In genomic region chr15:80953001-80953952, GRCh38 we compare ENCODE assay signal across 21 cellular contexts. TPM values are rescaled to one million over a fixed set of nuclear protein-coding genes. Genes with fewer than 3 reads are reported as not detected.
DNase-seq lines count a peak whose midpoint lies in the region; TF ChIP-seq lines count a peak whose summit lies in the region.
"Had no signal": no experiment of that assay in that cellular context is flagged by ENCODE, and none has a peak within 500 bp of the region (broad histone marks: within the 10 kb centered on the region; RNA-seq: fewer than 3 reads in every experiment).

No MANE protein-coding gene starts in this region.

- TF ChIP-seq CTCF in MCF 10A (IDR thresholded peaks at IDR 0.05; ENCODE audit: unreplicated experiment): no peak
- TF ChIP-seq CTCF in breast epithelium (IDR thresholded peaks at IDR 0.05): no peak
- no peak for TF ChIP-seq CTCF in PC-9 (conservative IDR thresholded peaks at IDR 0.05)

- H3K79me2 ChIP-seq in PC-9 (ENCODE audit: low read depth): no peaks in the 10 kb centered on the region

- no peak overlapping the region for H3K4me3 Mint-ChIP-seq in MCF 10A (ENCODE audit: unreplicated experiment)
- H3K4me3 Mint-ChIP-seq: activated T-helper 1 cell treated with anti-CD3 and anti-CD28 coated beads, Interleukin-12 subunit alpha, Interleukin-12 subunit beta, Interleukin-2, Interleukin-4 antibody, amounts not matched to agents 30 ng/mL and 10 ng/mL and 1 ng/mL, durations not matched to agents 14 hours and 24 hours and 36 hours; central memory CD8-positive, alpha-beta T cell; memory B cell; T-helper 1 cell treated with Interleukin-12 subunit alpha and Interleukin-12 subunit beta and Interleukin-4 antibody, amounts not matched to agents 30 μg/mL and 1 μg/mL, for 36 hours had no signal

- H3K4me1 ChIP-seq in breast epithelium: no peaks in the 10 kb centered on the region
- H3K4me1 ChIP-seq in PC-9 (replicated peaks; ENCODE audit: insufficient read depth): peaks cover 49% of the 10 kb centered on the region
- H3K4me1 ChIP-seq in iPS-20b (ENCODE audit: insufficient read depth, low read length): peaks cover 12% of the 10 kb centered on the region
- H3K4me1 ChIP-seq: upper lobe of right lung had no signal

- H3K27ac Mint-ChIP-seq in MCF 10A (ENCODE audit: low read depth, unreplicated experiment): no peak overlapping the region
- H3K27ac Mint-ChIP-seq: activated T-helper 1 cell treated with anti-CD3 and anti-CD28 coated beads, Interleukin-12 subunit alpha, Interleukin-12 subunit beta, Interleukin-2, Interleukin-4 antibody, amounts not matched to agents 30 ng/mL and 10 ng/mL and 1 ng/mL, durations not matched to agents 14 hours and 24 hours and 36 hours; memory B cell; T-helper 1 cell treated with Interleukin-12 subunit alpha and Interleukin-12 subunit beta and Interleukin-4 antibody, amounts not matched to agents 30 μg/mL and 1 μg/mL, for 36 hours had no signal

- no peaks in the 10 kb centered on the region for H3K27me3 Mint-ChIP-seq in MCF 10A (ENCODE audit: insufficient read depth, unreplicated experiment)
- H3K27me3 Mint-ChIP-seq: central memory CD8-positive, alpha-beta T cell; memory B cell had no signal

- peak overlapping the region; percentile 59 for H3K4me2 ChIP-seq in PC-9
- H3K4me2 ChIP-seq: BLaER1, smooth muscle cell had no signal

- POLR2A ChIA-PET in MCF 10A (lab: Yijun Ruan, JAX) (interaction anchor here (0.8 kb wide), 1 partner anchor 36 kb away, joined by 5 read pairs; the partner anchor contains the start of gene MESD), PC-9 (lab: Charles Lee; ENCODE audit: unreplicated experiment) (no interaction called here)

- H3K36me3 ChIP-seq in breast epithelium (peaks cover 4% of the 10 kb centered on the region), PC-9 (ENCODE audit: low read depth) (peaks cover 6% of the 10 kb centered on the region), iPS-20b (ENCODE audit: insufficient read depth, low read depth, low read length) (peaks cover 29% of the 10 kb centered on the region; the same call in 1 of the 2 replicates)

- H3K4me3 ChIP-seq in breast epithelium (no peak overlapping the region), PC-9 (no peak overlapping the region), iPS-20b (ENCODE audit: low read length) (no peak overlapping the region)
- H3K4me3 ChIP-seq: BLaER1, smooth muscle cell, upper lobe of right lung had no signal

- H3K36me3 Mint-ChIP-seq in MCF 10A (ENCODE audit: insufficient read depth, unreplicated experiment): peaks cover 18% of the 10 kb centered on the region

- no peaks in the 10 kb centered on the region for H3K9me3 ChIP-seq in breast epithelium
- H3K9me3 ChIP-seq in PC-9 (ENCODE audit: insufficient read depth, low read depth): no peaks in the 10 kb centered on the region
- no peaks in the 10 kb centered on the region for H3K9me3 ChIP-seq in iPS-20b (ENCODE audit: insufficient read depth, low read depth, low read length)
- H3K9me3 ChIP-seq: BLaER1, upper lobe of right lung had no signal

- H4K20me1 ChIP-seq in PC-9 (ENCODE audit: insufficient read depth): no peaks in the 10 kb centered on the region
- H4K20me1 ChIP-seq: BLaER1 had no signal

- H3K9me3 Mint-ChIP-seq in MCF 10A (ENCODE audit: unreplicated experiment): no peaks in the 10 kb centered on the region
- H3K9me3 Mint-ChIP-seq: activated T-helper 1 cell treated with anti-CD3 and anti-CD28 coated beads, Interleukin-12 subunit alpha, Interleukin-12 subunit beta, Interleukin-2, Interleukin-4 antibody, amounts not matched to agents 30 ng/mL and 10 ng/mL and 1 ng/mL, durations not matched to agents 14 hours and 24 hours and 36 hours; central memory CD8-positive, alpha-beta T cell; memory B cell; T-helper 1 cell treated with Interleukin-12 subunit alpha and Interleukin-12 subunit beta and Interleukin-4 antibody, amounts not matched to agents 30 μg/mL and 1 μg/mL, for 36 hours had no signal

- H3K4me1 Mint-ChIP-seq in MCF 10A (ENCODE audit: insufficient read depth, unreplicated experiment): peaks cover 44% of the 10 kb centered on the region

- no peaks in the 10 kb centered on the region for H3K27me3 ChIP-seq in breast epithelium
- no peaks in the 10 kb centered on the region for H3K27me3 ChIP-seq in PC-9 (ENCODE audit: insufficient read depth, low read depth)
- H3K27me3 ChIP-seq in iPS-20b (ENCODE audit: insufficient read depth, low read length): no peaks in the 10 kb centered on the region
- H3K27me3 ChIP-seq: BLaER1, upper lobe of right lung had no signal

- H3F3A ChIP-seq in PC-9 (ENCODE audit: insufficient read depth, low read depth): peaks cover 35% of the 10 kb centered on the region

- BruUV-seq in MCF 10A (replicated peaks; lab: Mats Ljungman, UMichigan): no TSS peak
- BruUV-seq in PC-9 (replicated peaks; lab: Mats Ljungman, UMichigan): no TSS peak

- CTCF ChIA-PET in MCF 10A (lab: Yijun Ruan, JAX): interaction anchor here (0.6 to 1.9 kb wide), 6 partner anchors 17 to 995 kb away, joined by 3 to 8 read pairs (median 4); partner anchors contain the start of gene CEMIP
- CTCF ChIA-PET in PC-9 (lab: Charles Lee): no interaction called here

- H3K9ac ChIP-seq in iPS-20b (ENCODE audit: low read depth, low read length): peak overlapping the region; percentile 53; the same call in 1 of the 2 replicates
- H3K9ac ChIP-seq: BLaER1 had no signal

- H3K27ac ChIP-seq in breast epithelium (no peak overlapping the region), PC-9 (peak overlapping the region; percentile 82), iPS-20b (ENCODE audit: low read length) (peak overlapping the region; percentile 90)
- H3K27ac ChIP-seq: BLaER1, upper lobe of right lung had no signal

- no peak for TF ChIP-seq POLR2A in breast epithelium (IDR thresholded peaks at IDR 0.05)

- intact Hi-C loops in MCF 10A (cut with micrococcal nuclease) (loop anchor here (10.0 kb wide), 1 partner anchor 108 kb away; no protein-coding TSS in a partner anchor), breast epithelium (cut with DNase I; ENCODE audit: low total_unique reads) (no loop called here), PC-9 (cut with micrococcal nuclease; ENCODE audit: unreplicated experiment) (no loop called here)

- DNase-seq in MCF 10A (ENCODE audit: unreplicated experiment) (peak; percentile 14), breast epithelium (ENCODE audit: low spot score in 2 of 2) (no peak), PC-9 (no peak), MV-4-11 (lab: John Stamatoyannopoulos, UW) (no peak), NCI-H2029 (lab: John Stamatoyannopoulos, UW) (no peak), DMS114 treated with DMSO at 0.1 percent for 48 hours (lab: John Stamatoyannopoulos, UW; ENCODE audit: unreplicated experiment) (no peak), GOT3 (lab: John Stamatoyannopoulos, UW) (no peak)
- DNase-seq: KG1, NCI-H1694, NCI-H2171 treated with DMSO at 0.1 percent for 48 hours, NCI-H526, nucleus accumbens, substantia nigra, upper lobe of right lung had no signal

- no peak overlapping the region for H2AFZ ChIP-seq in PC-9

- no peaks in the 10 kb centered on the region for H3K9me2 ChIP-seq in PC-9 (ENCODE audit: insufficient read depth)

RNA-seq across cellular contexts. Expression of gene MESD, which starts 36.3 kb away (rescaled TPM):
- total RNA-seq in MCF 10A (2022) (29.7 and 30.2 TPM in 2 replicates), breast epithelium (10 to 100 TPM; 17.1 to 32.9 (median 27.2) TPM), PC-9 (2021) (21.9 and 22.8 TPM in 2 replicates)

RNA-seq across cellular contexts. Expression of gene TLNRD1, which starts 47.4 kb away (rescaled TPM):
- total RNA-seq in MCF 10A (2022): 17.1 and 18.3 TPM in 2 replicates
- 10 to 100 TPM; 15.1 to 21.6 (median 16.8) TPM for total RNA-seq in breast epithelium
- 14.9 and 18.2 TPM in 2 replicates for total RNA-seq in PC-9 (2021)

Comparison
In these comparisons a context has a peak if more than half of its experiments do, and no peak if none do; other contexts are left out.
1. H3K27ac ChIP-seq: peak in PC-9 (single experiment) and iPS-20b (single experiment); none in breast epithelium (0 of 2).